8 cellular contexts compared by ENCODE assay signal in genomic region chr11:64251986-64252837, GRCh38. TPM values are rescaled to one million over a fixed set of nuclear protein-coding genes. Genes with fewer than 3 reads are reported as not detected.
DNase-seq lines count a peak whose midpoint lies in the region; ATAC-seq and TF ChIP-seq lines count a peak whose summit lies in the region.

No MANE protein-coding gene starts in this region.

- H3K27ac ChIP-seq in breast epithelium (peak overlapping the region; percentile 57 to 70), thoracic aorta (peak overlapping the region; percentile 61 to 63)

- H3K36me3 ChIP-seq in breast epithelium = no peaks in the 10 kb centered on the region
- H3K36me3 ChIP-seq in thoracic aorta = peaks cover 16% of the 10 kb centered on the region

- intact Hi-C loops in breast epithelium (cut with DNase I; ENCODE audit: low total_unique reads) = no loop called here

- no peak for ATAC-seq in thoracic aorta (ENCODE audit: insufficient number of reproducible peaks, low FRiP score, low read depth)

- H3K4me3 ChIP-seq in breast epithelium (peak overlapping the region; percentile 73 to 84 (median 75)), thoracic aorta (peak overlapping the region; percentile 82)

- no peak for TF ChIP-seq POLR2A in breast epithelium (IDR thresholded peaks at IDR 0.05)

- H3K9me3 ChIP-seq in breast epithelium (no peaks in the 10 kb centered on the region), thoracic aorta (no peaks in the 10 kb centered on the region)

- DNase-seq in NCI-H748 (lab: John Stamatoyannopoulos, UW; ENCODE audit: unreplicated experiment) (peak; percentile 42), NCI-H748 treated with DMSO at 0.1 percent for 48 hours (lab: John Stamatoyannopoulos, UW) (no peak), NCI-H774 (lab: John Stamatoyannopoulos, UW) (peak; percentile 16), breast epithelium (ENCODE audit: low spot score in 2 of 2) (no peak), left kidney (ENCODE audit: low read depth, low spot score) (peak; percentile 32), thoracic aorta (ENCODE audit: low spot score) (no peak), activated gamma-delta T cell treated with Interleukin-2 at 50 U/mL for 16 hours (no peak), GOT3 (lab: John Stamatoyannopoulos, UW) (no peak)

- H3K4me1 ChIP-seq in breast epithelium (peaks cover 9 to 14% of the 10 kb centered on the region in 2 donors), thoracic aorta (ENCODE audit: control insufficient read depth in 1 of 2, low read depth in 2 of 2) (peaks cover 19 to 37% of the 10 kb centered on the region in 2 donors)

- TF ChIP-seq CTCF in breast epithelium (IDR thresholded peaks at IDR 0.05) (peak in 1 of 3 donors; percentile 27), thoracic aorta (IDR thresholded peaks at IDR 0.05) (peak; percentile 16)

- no peaks in the 10 kb centered on the region for H3K27me3 ChIP-seq in breast epithelium
- H3K27me3 ChIP-seq in thoracic aorta (replicated peaks; ENCODE audit: insufficient read depth) = no peaks in the 10 kb centered on the region

RNA-seq across cellular contexts. Expression of gene PLCB3, which starts 0.9 kb away (rescaled TPM):
- total RNA-seq in breast epithelium (10 to 100 TPM; 15.5 to 20.5 (median 19.0) TPM), thoracic aorta (10 to 100 TPM; 31.5 to 39.7 TPM)

RNA-seq across cellular contexts. Expression of gene PPP1R14B, which starts 5.5 kb away (rescaled TPM):
- total RNA-seq in breast epithelium = 100 to 1,000 TPM in 1 of 3 donors, 10 to 100 TPM in 2; 63.0 to 101 (median 64.7) TPM
- 100 to 1,000 TPM in 1 of 2 donors, 10 to 100 TPM in 1; 75.3 to 122 TPM for total RNA-seq in thoracic aorta

RNA-seq across cellular contexts. Expression of gene FKBP2, which starts 11.3 kb away (rescaled TPM):
- total RNA-seq in breast epithelium (10 to 100 TPM; 51.4 to 77.3 (median 54.6) TPM), thoracic aorta (10 to 100 TPM; 51.7 to 53.0 TPM)

RNA-seq across cellular contexts. Expression of gene VEGFB, which starts 17.8 kb away (rescaled TPM):
- total RNA-seq in breast epithelium = 100 to 1,000 TPM in 1 of 3 donors, 10 to 100 TPM in 2; 45.1 to 223 (median 53.4) TPM
- total RNA-seq in thoracic aorta = 100 to 1,000 TPM in 1 of 2 donors, 10 to 100 TPM in 1; 81.8 to 107 TPM

RNA-seq across cellular contexts. Expression of gene DNAJC4, which starts 21.9 kb away (rescaled TPM):
- 10 to 100 TPM; 23.6 to 33.5 (median 32.6) TPM for total RNA-seq in breast epithelium
- 10 to 100 TPM; 13.5 to 53.2 TPM for total RNA-seq in thoracic aorta

Comparison
In these comparisons a context has a peak if more than half of its experiments do, and no peak if none do; other contexts are left out.
1. DNase-seq: peak in NCI-H748 (single experiment), NCI-H774 (single experiment) and left kidney (single experiment); none in NCI-H748 treated with DMSO at 0.1 percent for 48 hours (single experiment), breast epithelium (0 of 2), thoracic aorta (single experiment), activated gamma-delta T cell treated with Interleukin-2 at 50 U/mL for 16 hours (single experiment) and GOT3 (single experiment).